In the genomic region with DNA sequence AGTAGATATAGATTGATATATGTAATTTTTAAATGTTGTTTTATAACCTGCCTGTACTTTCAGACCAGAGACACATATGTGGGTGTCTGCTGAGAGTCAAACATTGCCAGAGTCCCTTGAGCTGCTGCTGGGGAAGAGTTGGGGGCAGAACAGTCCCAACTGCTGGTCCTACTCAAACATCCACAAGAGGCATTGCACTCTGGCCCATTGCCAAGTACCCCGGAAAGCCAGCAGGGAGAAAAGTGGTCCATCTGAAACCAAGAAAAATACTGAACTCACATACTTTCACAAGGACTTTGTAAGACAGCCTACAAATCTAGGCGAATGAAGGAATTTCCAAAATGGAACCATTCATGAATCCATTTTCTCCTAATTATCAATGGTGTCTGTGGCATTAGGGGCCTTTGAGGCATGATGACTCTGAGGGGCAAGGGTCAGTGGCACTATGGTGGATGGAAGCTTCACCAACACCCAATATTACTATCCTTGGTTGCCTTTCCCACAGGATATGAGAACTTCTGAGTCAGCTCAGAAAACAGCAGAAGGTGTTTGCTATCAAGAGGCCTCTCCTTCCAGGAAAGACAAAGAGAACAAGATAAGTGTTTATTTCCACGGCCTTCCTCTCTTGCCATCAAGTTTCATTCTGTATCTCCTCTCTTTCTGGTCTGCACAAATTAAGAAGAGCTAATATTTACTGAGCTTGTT, we compare ENCODE assay signal across 33 cellular contexts. TPM values are rescaled to one million over a fixed set of nuclear protein-coding genes. Genes with fewer than 3 reads are reported as not detected.
"Had no signal": no experiment of that assay in that cellular context is flagged by ENCODE, and none has a peak within 500 bp of the region (broad histone marks: within the 10 kb centered on the region; RNA-seq: fewer than 3 reads in every experiment).

No MANE protein-coding gene starts in this region.

- H3K36me3 Mint-ChIP-seq: neural progenitor cell; stimulated activated memory B cell treated with anti-CD40 and anti-IgM and Interleukin-4, amounts not matched to agents 10 μg/mL and 1 μg/mL and 100 μg/mL, for 72 hours had no signal

- H3K27ac Mint-ChIP-seq: activated T-helper 17 cell treated with anti-CD3 and anti-CD28 coated beads, Interleukin-2, amount 50 U/mL, for 72 hours; effector memory CD8-positive, alpha-beta T cell; memory B cell; natural killer cell; neural progenitor cell; stimulated activated memory B cell treated with anti-CD40 and anti-IgM and Interleukin-4, amounts not matched to agents 10 μg/mL and 1 μg/mL and 100 μg/mL, for 72 hours had no signal

- H3K79me2 ChIP-seq: hepatocyte, parathyroid adenoma had no signal

- H3K9me3 Mint-ChIP-seq: activated T-cell treated with anti-CD3 and anti-CD28 coated beads, Interleukin-2, amount 50 U/mL, for 4 hours had no signal

- H3K4me2 ChIP-seq: hepatocyte, neural progenitor cell, smooth muscle cell had no signal

- H3K4me3 ChIP-seq: coronary artery, gastrocnemius medialis, hepatocyte, neural progenitor cell, psoas muscle, smooth muscle cell, suprapubic skin, tibial artery, upper lobe of right lung had no signal

- H3K27me3 ChIP-seq: brain microvascular endothelial cell had no signal

- H3K4me1 Mint-ChIP-seq: activated T-helper 17 cell treated with anti-CD3 and anti-CD28 coated beads, Interleukin-2, amount 50 U/mL, for 72 hours had no signal

- DNase-seq: activated CD4-positive, alpha-beta T cell treated with anti-CD3 and anti-CD28 coated beads for 4 hours; activated CD4-positive, alpha-beta T cell treated with anti-CD3 and anti-CD28 coated beads, Interleukin-2, amount 50 U/mL, for 4 hours; activated CD4-positive, CD25-positive, alpha-beta regulatory T cell; activated CD8-positive, alpha-beta memory T cell treated with anti-CD3 and anti-CD28 coated beads, Interleukin-2, amount 50 U/mL, for 48 hours; activated gamma-delta T cell treated with Interleukin-2 at 50 U/mL for 16 hours; activated naive CD4-positive, alpha-beta T cell treated with anti-CD3 and anti-CD28 coated beads, Interleukin-2, amount 50 U/mL, for 16 hours; activated T-cell treated with anti-CD3 and anti-CD28 coated beads, Interleukin-2, amount 50 U/mL, for 4 hours; amniotic stem cell; brain microvascular endothelial cell; effector memory CD8-positive, alpha-beta T cell; erythroblast; gastrocnemius medialis; islet precursor cell; left colon; natural killer cell; occipital lobe; psoas muscle; stimulated activated CD4-positive, alpha-beta T cell treated with anti-CD3 and anti-CD28 coated beads, Interleukin-1b, Interleukin-23, amount 100 ng/mL, for 48 hours; stimulated activated CD4-positive, alpha-beta T cell treated with anti-CD3 and anti-CD28 coated beads, Interleukin-4, amount 100 ng/mL, for 4 hours; stimulated activated CD8-positive, alpha-beta memory T cell treated with anti-CD3 and anti-CD28 coated beads, Interleukin-4, amount 100 ng/mL, for 48 hours; T-helper 2 cell; tibial artery; upper lobe of right lung had no signal

- H3K36me3 ChIP-seq: brain microvascular endothelial cell, gastrocnemius medialis, neural progenitor cell, suprapubic skin, tibial artery, upper lobe of right lung had no signal

- H3K27ac ChIP-seq: brain microvascular endothelial cell, coronary artery, gastrocnemius medialis, hepatocyte, neural progenitor cell, parathyroid adenoma, psoas muscle, suprapubic skin, tibial artery, upper lobe of right lung had no signal

- H2AFZ ChIP-seq: hepatocyte, neural progenitor cell, parathyroid adenoma had no signal

- ATAC-seq: activated T-cell treated with anti-CD3 and anti-CD28 coated beads, Interleukin-2, amount 50 U/mL, for 4 hours; activated T-helper 17 cell treated with anti-CD3 and anti-CD28 coated beads, Interleukin-2, amount 50 U/mL, for 72 hours; effector memory CD8-positive, alpha-beta T cell; gastrocnemius medialis; left colon; natural killer cell; psoas muscle; stimulated activated memory B cell treated with anti-CD40 and anti-IgM and Interleukin-4, amounts not matched to agents 10 μg/mL and 1 μg/mL and 100 μg/mL, for 72 hours; upper lobe of right lung had no signal

- H3K4me1 ChIP-seq: gastrocnemius medialis, neural progenitor cell, parathyroid adenoma, psoas muscle, upper lobe of right lung had no signal

- H3K4me3 Mint-ChIP-seq: activated T-cell treated with anti-CD3 and anti-CD28 coated beads, Interleukin-2, amount 50 U/mL, for 4 hours; activated T-helper 17 cell treated with anti-CD3 and anti-CD28 coated beads, Interleukin-2, amount 50 U/mL, for 72 hours; effector memory CD8-positive, alpha-beta T cell; memory B cell; natural killer cell; neural progenitor cell; stimulated activated memory B cell treated with anti-CD40 and anti-IgM and Interleukin-4, amounts not matched to agents 10 μg/mL and 1 μg/mL and 100 μg/mL, for 72 hours had no signal

RNA-seq across cellular contexts. Expression of gene TBX15, which starts 7.3 kb away (rescaled TPM):
- total RNA-seq: activated CD8-positive, alpha-beta memory T cell treated with anti-CD3 and anti-CD28 coated beads for 36 hours; activated T-cell treated with anti-CD3 and anti-CD28 coated beads, Interleukin-2, amount 50 U/mL, for 4 hours; activated T-helper 17 cell treated with anti-CD3 and anti-CD28 coated beads, Interleukin-2, amount 50 U/mL, for 72 hours; left colon; natural killer cell had no signal
